In genomic region chr5:180811623-180812119, GRCh38 we compare ENCODE assay signal across 2 cellular contexts.
TF ChIP-seq lines count a peak whose summit lies in the region.

No MANE protein-coding gene starts in this region.

TF ChIP-seq in A549, 52 proteins besides CTCF, POLR2A, EP300 and RAD21:
- TF ChIP-seq EHMT2 (IDR thresholded peaks at IDR 0.05; ENCODE audit: low read depth) (no peak), ZSCAN20 (CRISPR knock-in tag; IDR thresholded peaks at IDR 0.05) (no peak), REST (IDR thresholded peaks at IDR 0.05) (no peak), MAX (IDR thresholded peaks at IDR 0.05) (no peak), FOXS1 (CRISPR knock-in tag; IDR thresholded peaks at IDR 0.05) (no peak), CEBPB (IDR thresholded peaks at IDR 0.05) (no peak), TFCP2L1 (CRISPR knock-in tag; IDR thresholded peaks at IDR 0.05) (no peak), HMGXB4 (CRISPR knock-in tag; IDR thresholded peaks at IDR 0.05; ENCODE audit: borderline replicate concordance) (no peak), HOXB13 (CRISPR knock-in tag; IDR thresholded peaks at IDR 0.05; ENCODE audit: low read depth) (no peak), PHF8 (IDR thresholded peaks at IDR 0.05; ENCODE audit: borderline replicate concordance, low read depth) (no peak), RFX5 (IDR thresholded peaks at IDR 0.05) (no peak), CHD4 (IDR thresholded peaks at IDR 0.05; ENCODE audit: borderline replicate concordance) (no peak), FOSL2 (IDR thresholded peaks at IDR 0.05) (no peak), FOSL2 (CRISPR knock-in tag; IDR thresholded peaks at IDR 0.05) (no peak), HOXB5 (CRISPR knock-in tag; IDR thresholded peaks at IDR 0.05) (no peak), MAZ (IDR thresholded peaks at IDR 0.05; ENCODE audit: borderline replicate concordance, low read depth, low read length) (no peak), NPAS2 (CRISPR knock-in tag; IDR thresholded peaks at IDR 0.05; ENCODE audit: borderline replicate concordance) (no peak)
TF ChIP-seq in A549: peak in this region for 0.

TF ChIP-seq in K562, 482 proteins besides CTCF, POLR2A, EP300 and RAD21:
- TF ChIP-seq MYC (IDR thresholded peaks at IDR 0.05; ENCODE audit: low read depth, low read length) (0 out of 2 replicates have a peak, but pooled peaks have one; percentile 12), MYC (CRISPR knock-in tag; IDR thresholded peaks at IDR 0.05; ENCODE audit: borderline replicate concordance, low read depth) (no peak), OTX1 (CRISPR knock-in tag; IDR thresholded peaks at IDR 0.05) (peak; percentile 74; the same call in 1 of the 2 replicates), ZNF584 (CRISPR knock-in tag; IDR thresholded peaks at IDR 0.05; ENCODE audit: low read depth) (no peak), ZNF224 (CRISPR knock-in tag; IDR thresholded peaks at IDR 0.05) (no peak), KDM1A (IDR thresholded peaks at IDR 0.05) (peak in 1 of 2 experiments; percentile 0; a peak in 1 of 4 replicates), HNRNPUL1 (IDR thresholded peaks at IDR 0.05; ENCODE audit: low read length) (no peak), ELF1 (tag; IDR thresholded peaks at IDR 0.05) (peak; percentile 17; the same call in 1 of the 2 replicates), SPI1 (IDR thresholded peaks at IDR 0.05; ENCODE audit: borderline replicate concordance, low read depth, low read length) (peak; percentile 59; the same call in 1 of the 2 replicates), HBP1 (CRISPR knock-in tag; IDR thresholded peaks at IDR 0.05) (0 out of 2 replicates have a peak, but pooled peaks have one; percentile 40)
- TF ChIP-seq, protein P1, sequence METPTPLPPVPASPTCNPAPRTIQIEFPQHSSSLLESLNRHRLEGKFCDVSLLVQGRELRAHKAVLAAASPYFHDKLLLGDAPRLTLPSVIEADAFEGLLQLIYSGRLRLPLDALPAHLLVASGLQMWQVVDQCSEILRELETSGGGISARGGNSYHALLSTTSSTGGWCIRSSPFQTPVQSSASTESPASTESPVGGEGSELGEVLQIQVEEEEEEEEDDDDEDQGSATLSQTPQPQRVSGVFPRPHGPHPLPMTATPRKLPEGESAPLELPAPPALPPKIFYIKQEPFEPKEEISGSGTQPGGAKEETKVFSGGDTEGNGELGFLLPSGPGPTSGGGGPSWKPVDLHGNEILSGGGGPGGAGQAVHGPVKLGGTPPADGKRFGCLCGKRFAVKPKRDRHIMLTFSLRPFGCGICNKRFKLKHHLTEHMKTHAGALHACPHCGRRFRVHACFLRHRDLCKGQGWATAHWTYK (CRISPR knock-in tag; IDR thresholded peaks at IDR 0.05): 0 out of 2 replicates have a peak, but pooled peaks have one; percentile 25
TF ChIP-seq in K562: peak in this region for 7.
